Comparison of ENCODE assay signal across 8 cellular contexts in genomic region chr2:25361261-25362048, GRCh38. TPM values are rescaled to one million over a fixed set of nuclear protein-coding genes. Genes with fewer than 3 reads are reported as not detected.
DNase-seq lines count a peak whose midpoint lies in the region; TF ChIP-seq lines count a peak whose summit lies in the region.

No MANE protein-coding gene starts in this region.

- peaks cover 21% of the 10 kb centered on the region for H3K4me1 Mint-ChIP-seq in activated naive CD4-positive, alpha-beta T cell treated with anti-CD3 and anti-CD28 coated beads, Interleukin-2, amount 50 U/mL, for 24 hours
- peaks cover 10% of the 10 kb centered on the region for H3K4me1 Mint-ChIP-seq in mesothelial cell of epicardium

- in situ Hi-C loops in astrocyte of the cerebellum (cut with HindIII; ENCODE audit: low sequenced_read_pairs): no loop called here
- in situ Hi-C loops in transverse colon (cut with MboI; ENCODE audit: low pct_ligation_motif_present in 1 of 4, low pct_unique_long_range_greater_than_20kb in 1 of 4, low sequenced_read_pairs in 3 of 4): loop anchor here in 2 of 4 donors (25.0 kb wide), 1 partner anchor 151 kb away; no protein-coding TSS in a partner anchor

- H3K4me3 Mint-ChIP-seq in activated naive CD4-positive, alpha-beta T cell treated with anti-CD3 and anti-CD28 coated beads, Interleukin-2, amount 50 U/mL, for 24 hours: peak overlapping the region; percentile 92
- H3K4me3 Mint-ChIP-seq in mesothelial cell of epicardium: peak overlapping the region; percentile 43

- peaks cover 3 to 13% (median 10%) of the 10 kb centered on the region in 4 donors for H3K4me1 ChIP-seq in transverse colon

- no peaks in the 10 kb centered on the region for H3K36me3 Mint-ChIP-seq in activated naive CD4-positive, alpha-beta T cell treated with anti-CD3 and anti-CD28 coated beads, Interleukin-2, amount 50 U/mL, for 24 hours
- no peaks in the 10 kb centered on the region for H3K36me3 Mint-ChIP-seq in mesothelial cell of epicardium

- 56 to 60% methylated on average over 1 to 34 of the region's 34 CpGs for WGBS in transverse colon (ENCODE audit: low coverage in 1 of 2), 2 donors

- no peak for TF ChIP-seq EP300 in transverse colon (IDR thresholded peaks at IDR 0.05; ENCODE audit: low read depth)

- no peaks in the 10 kb centered on the region for H3K36me3 ChIP-seq in transverse colon

- H3K27me3 ChIP-seq in transverse colon: no peaks in the 10 kb centered on the region

- no peaks in the 10 kb centered on the region for H3K27me3 Mint-ChIP-seq in activated naive CD4-positive, alpha-beta T cell treated with anti-CD3 and anti-CD28 coated beads, Interleukin-2, amount 50 U/mL, for 24 hours
- peaks cover 3% of the 10 kb centered on the region for H3K27me3 Mint-ChIP-seq in mesothelial cell of epicardium (ENCODE audit: low read depth)

- peak overlapping the region in 3 of 4 donors; percentile 66 to 79 (median 68) for H3K27ac ChIP-seq in transverse colon

- H3K9me3 Mint-ChIP-seq in activated naive CD4-positive, alpha-beta T cell treated with anti-CD3 and anti-CD28 coated beads, Interleukin-2, amount 50 U/mL, for 24 hours: no peaks in the 10 kb centered on the region
- peaks cover 3% of the 10 kb centered on the region for H3K9me3 Mint-ChIP-seq in mesothelial cell of epicardium

- no peak for DNase-seq in activated naive CD4-positive, alpha-beta T cell treated with anti-CD3 and anti-CD28 coated beads, Interleukin-2, amount 50 U/mL, for 16 hours
- DNase-seq in astrocyte of the cerebellum (ENCODE audit: low read depth) (no peak), mesothelial cell of epicardium (ENCODE audit: low spot score in 2 of 2, unreplicated experiment in 2 of 2) (no peak), transverse colon (no peak), ureter (ENCODE audit: low spot score) (no peak), SIG-M5 treated with dmso at 0.1 percent for 504 hours (lab: John Stamatoyannopoulos, UW; ENCODE audit: unreplicated experiment) (no peak), ecto neural progenitor cell (ENCODE audit: low spot score) (no peak)

- no peak for TF ChIP-seq POLR2A in transverse colon (IDR thresholded peaks at IDR 0.05)

- intact Hi-C loops in transverse colon (cut with DNase I; ENCODE audit: low total_unique reads): loop anchor here (10.0 kb wide), 1 partner anchor 163 kb away; no protein-coding TSS in a partner anchor

- H3K27ac Mint-ChIP-seq in activated naive CD4-positive, alpha-beta T cell treated with anti-CD3 and anti-CD28 coated beads, Interleukin-2, amount 50 U/mL, for 24 hours: no peak overlapping the region
- no peak overlapping the region for H3K27ac Mint-ChIP-seq in mesothelial cell of epicardium

- no peaks in the 10 kb centered on the region for H3K9me3 ChIP-seq in transverse colon

- no peak for TF ChIP-seq CTCF in astrocyte of the cerebellum (IDR thresholded peaks at IDR 0.05; ENCODE audit: low read depth, low read length, missing control alignments)
- no peak for TF ChIP-seq CTCF in mesothelial cell of epicardium (IDR thresholded peaks at IDR 0.05; ENCODE audit: unreplicated experiment)
- no peak for TF ChIP-seq CTCF in transverse colon (IDR thresholded peaks at IDR 0.05)

- H3K4me3 ChIP-seq in astrocyte of the cerebellum (ENCODE audit: low read depth, low read length): peak overlapping the region; percentile 28
- H3K4me3 ChIP-seq in transverse colon: peak overlapping the region in 2 of 4 donors; percentile 24 to 48

RNA-seq across cellular contexts. Expression of gene DNMT3A, which starts 19.7 kb away (rescaled TPM):
- total RNA-seq in mesothelial cell of epicardium (210 to 219 TPM (median 215 TPM) in 3 replicates), transverse colon (10 to 100 TPM; 16.1 to 33.7 (median 21.0) TPM), ureter (40.1 TPM)
